Comparison of ENCODE assay signal across 40 cellular contexts in genomic region chr4:67973608-67974007, GRCh38. TPM values are rescaled to one million over a fixed set of nuclear protein-coding genes. Genes with fewer than 3 reads are reported as not detected.
"Had no signal": no experiment of that assay in that cellular context is flagged by ENCODE, and none has a peak within 500 bp of the region (broad histone marks: within the 10 kb centered on the region; RNA-seq: fewer than 3 reads in every experiment).

No MANE protein-coding gene starts in this region.

- H3K4me3 ChIP-seq: adrenal gland, body of pancreas, breast epithelium had no signal

- H3K36me3 Mint-ChIP-seq: activated CD8-positive, alpha-beta memory T cell treated with anti-CD3 and anti-CD28 coated beads, Interleukin-2, amount 10 ng/mL, durations not matched to agents 7 days and 5 days; activated naive CD8-positive, alpha-beta T cell treated with anti-CD3 and anti-CD28 coated beads for 36 hours had no signal

- H3K36me3 ChIP-seq: adrenal gland, brain microvascular endothelial cell, breast epithelium had no signal

- H3K27ac ChIP-seq: adrenal gland, body of pancreas, brain microvascular endothelial cell, breast epithelium, VCaP had no signal

- H3K4me1 Mint-ChIP-seq: activated CD4-positive, alpha-beta memory T cell treated with anti-CD3 and anti-CD28 coated beads, Interleukin-2, amount 10 ng/mL, durations not matched to agents 7 days and 5 days; activated CD4-positive, alpha-beta T cell treated with anti-CD3 and anti-CD28 coated beads for 36 hours; activated CD4-positive, alpha-beta T cell treated with anti-CD3 and anti-CD28 coated beads, Interleukin-2, amount 10 ng/mL, durations not matched to agents 7 days and 5 days; activated CD8-positive, alpha-beta memory T cell treated with anti-CD3 and anti-CD28 coated beads, Interleukin-2, amount 10 ng/mL, durations not matched to agents 7 days and 5 days; activated naive CD8-positive, alpha-beta T cell treated with anti-CD3 and anti-CD28 coated beads for 36 hours; activated T-helper 17 cell treated with anti-CD3 and anti-CD28 coated beads, Interleukin-2, amount 50 U/mL, for 72 hours had no signal

- H3K27me3 ChIP-seq: adrenal gland, body of pancreas, brain microvascular endothelial cell, breast epithelium had no signal

- H3K9me3 ChIP-seq: adrenal gland had no signal

- H3K4me3 Mint-ChIP-seq: activated CD4-positive, alpha-beta memory T cell treated with anti-CD3 and anti-CD28 coated beads, Interleukin-2, amount 10 ng/mL, durations not matched to agents 7 days and 5 days; activated CD4-positive, alpha-beta T cell treated with anti-CD3 and anti-CD28 coated beads for 36 hours; activated CD4-positive, alpha-beta T cell treated with anti-CD3 and anti-CD28 coated beads, Interleukin-2, amount 10 ng/mL, durations not matched to agents 7 days and 5 days; activated CD8-positive, alpha-beta memory T cell treated with anti-CD3 and anti-CD28 coated beads, Interleukin-2, amount 10 ng/mL, durations not matched to agents 7 days and 5 days; activated CD8-positive, alpha-beta T cell treated with anti-CD3 and anti-CD28 coated beads, Interleukin-2, amount 10 ng/mL, durations not matched to agents 7 days and 5 days; activated naive CD4-positive, alpha-beta T cell treated with anti-CD3 and anti-CD28 coated beads for 36 hours; activated naive CD8-positive, alpha-beta T cell treated with anti-CD3 and anti-CD28 coated beads for 36 hours; activated T-cell treated with anti-CD3 and anti-CD28 coated beads, Interleukin-2, amount 50 U/mL, for 24 hours; activated T-cell treated with anti-CD3 and anti-CD28 coated beads, Interleukin-2, amount 50 U/mL, for 72 hours; activated T-helper 1 cell treated with anti-CD3 and anti-CD28 coated beads, Interleukin-12 subunit alpha, Interleukin-12 subunit beta, Interleukin-2, Interleukin-4 antibody, amounts not matched to agents 30 ng/mL and 10 ng/mL and 1 ng/mL, durations not matched to agents 14 hours and 24 hours and 36 hours; activated T-helper 17 cell treated with anti-CD3 and anti-CD28 coated beads, Interleukin-2, amount 50 U/mL, for 72 hours; T-helper 1 cell treated with Interleukin-12 subunit alpha and Interleukin-12 subunit beta and Interleukin-4 antibody, amounts not matched to agents 30 μg/mL and 1 μg/mL, for 36 hours; T-helper 2 cell treated with Interferon-gamma antibody and Interleukin-4, amounts not matched to agents 5 μg/mL and 100 μg/mL, for 36 hours had no signal

- H3K4me1 ChIP-seq: adrenal gland, body of pancreas, breast epithelium had no signal

- H3K27ac Mint-ChIP-seq: activated CD4-positive, alpha-beta memory T cell treated with anti-CD3 and anti-CD28 coated beads, Interleukin-2, amount 10 ng/mL, durations not matched to agents 7 days and 5 days; activated CD4-positive, alpha-beta T cell treated with anti-CD3 and anti-CD28 coated beads for 36 hours; activated CD4-positive, alpha-beta T cell treated with anti-CD3 and anti-CD28 coated beads, Interleukin-2, amount 10 ng/mL, durations not matched to agents 7 days and 5 days; activated CD8-positive, alpha-beta memory T cell treated with anti-CD3 and anti-CD28 coated beads, Interleukin-2, amount 10 ng/mL, durations not matched to agents 7 days and 5 days; activated CD8-positive, alpha-beta T cell treated with anti-CD3 and anti-CD28 coated beads, Interleukin-2, amount 10 ng/mL, durations not matched to agents 7 days and 5 days; activated naive CD4-positive, alpha-beta T cell treated with anti-CD3 and anti-CD28 coated beads for 36 hours; activated naive CD4-positive, alpha-beta T cell treated with anti-CD3 and anti-CD28 coated beads, Interleukin-2, amount 50 U/mL, for 72 hours; activated naive CD8-positive, alpha-beta T cell treated with anti-CD3 and anti-CD28 coated beads for 36 hours; activated T-cell treated with anti-CD3 and anti-CD28 coated beads, Interleukin-2, amount 50 U/mL, for 24 hours; activated T-cell treated with anti-CD3 and anti-CD28 coated beads, Interleukin-2, amount 50 U/mL, for 72 hours; activated T-helper 1 cell treated with anti-CD3 and anti-CD28 coated beads, Interleukin-12 subunit alpha, Interleukin-12 subunit beta, Interleukin-2, Interleukin-4 antibody, amounts not matched to agents 30 ng/mL and 10 ng/mL and 1 ng/mL, durations not matched to agents 14 hours and 24 hours and 36 hours; activated T-helper 17 cell treated with anti-CD3 and anti-CD28 coated beads, Interleukin-2, amount 50 U/mL, for 72 hours; T-helper 1 cell treated with Interleukin-12 subunit alpha and Interleukin-12 subunit beta and Interleukin-4 antibody, amounts not matched to agents 30 μg/mL and 1 μg/mL, for 36 hours; T-helper 2 cell treated with Interferon-gamma antibody and Interleukin-4, amounts not matched to agents 5 μg/mL and 100 μg/mL, for 36 hours had no signal

- ATAC-seq: activated CD4-positive, alpha-beta T cell treated with anti-CD3 and anti-CD28 coated beads for 36 hours; activated CD4-positive, CD25-positive, alpha-beta regulatory T cell treated with anti-CD3 and anti-CD28 coated beads, Interleukin-2, amount 50 U/mL, for 24 hours; activated CD8-positive, alpha-beta memory T cell treated with anti-CD3 and anti-CD28 coated beads, Interleukin-2, amount 10 ng/mL, durations not matched to agents 7 days and 5 days; activated CD8-positive, alpha-beta T cell treated with anti-CD3 and anti-CD28 coated beads, Interleukin-2, amount 10 ng/mL, durations not matched to agents 7 days and 5 days; activated naive CD4-positive, alpha-beta T cell treated with anti-CD3 and anti-CD28 coated beads, Interleukin-2, amount 50 U/mL, for 72 hours; activated T-cell treated with anti-CD3 and anti-CD28 coated beads, Interleukin-2, amount 50 U/mL, for 72 hours; activated T-helper 17 cell treated with anti-CD3 and anti-CD28 coated beads, Interleukin-2, amount 50 U/mL, for 72 hours; body of pancreas had no signal

- H3K27me3 Mint-ChIP-seq: activated CD4-positive, alpha-beta memory T cell treated with anti-CD3 and anti-CD28 coated beads, Interleukin-2, amount 10 ng/mL, durations not matched to agents 7 days and 5 days; activated CD4-positive, alpha-beta T cell treated with anti-CD3 and anti-CD28 coated beads for 36 hours; activated naive CD8-positive, alpha-beta T cell treated with anti-CD3 and anti-CD28 coated beads for 36 hours; activated T-cell treated with anti-CD3 and anti-CD28 coated beads, Interleukin-2, amount 50 U/mL, for 24 hours; activated T-helper 17 cell treated with anti-CD3 and anti-CD28 coated beads, Interleukin-2, amount 50 U/mL, for 72 hours had no signal

- H3K9me3 Mint-ChIP-seq: activated CD4-positive, alpha-beta T cell treated with anti-CD3 and anti-CD28 coated beads, Interleukin-2, amount 10 ng/mL, durations not matched to agents 7 days and 5 days; activated T-cell treated with anti-CD3 and anti-CD28 coated beads, Interleukin-2, amount 50 U/mL, for 24 hours had no signal

- DNase-seq: activated CD4-positive, alpha-beta memory T cell treated with anti-CD3 and anti-CD28 coated beads, Interleukin-2, amount 10 ng/mL, durations not matched to agents 7 days and 5 days; activated CD4-positive, alpha-beta T cell treated with anti-CD3 and anti-CD28 coated beads for 1 hour; activated CD4-positive, alpha-beta T cell treated with anti-CD3 and anti-CD28 coated beads for 36 hours; activated CD4-positive, alpha-beta T cell treated with anti-CD3 and anti-CD28 coated beads for 48 hours; activated CD4-positive, alpha-beta T cell treated with anti-CD3 and anti-CD28 coated beads, Interleukin-2, amount 10 ng/mL, durations not matched to agents 7 days and 5 days; activated CD4-positive, alpha-beta T cell treated with anti-CD3 and anti-CD28 coated beads, Interleukin-2, amount 50 U/mL, for 48 hours; activated CD4-positive, CD25-positive, alpha-beta regulatory T cell; activated CD8-positive, alpha-beta memory T cell treated with anti-CD3 and anti-CD28 coated beads for 24 hours; activated CD8-positive, alpha-beta memory T cell treated with anti-CD3 and anti-CD28 coated beads, Interleukin-2, amount 10 ng/mL, durations not matched to agents 7 days and 5 days; activated CD8-positive, alpha-beta memory T cell treated with anti-CD3 and anti-CD28 coated beads, Interleukin-2, amount 50 U/mL, for 48 hours; activated CD8-positive, alpha-beta T cell treated with anti-CD3 and anti-CD28 coated beads, Interleukin-2, amount 10 ng/mL, durations not matched to agents 7 days and 5 days; activated effector memory CD4-positive, alpha-beta T cell treated with anti-CD3 and anti-CD28 coated beads, Interleukin-2, amount 50 U/mL, for 16 hours; activated gamma-delta T cell treated with Interleukin-2 at 50 U/mL for 16 hours; activated naive CD4-positive, alpha-beta T cell; activated naive CD4-positive, alpha-beta T cell treated with anti-CD3 and anti-CD28 coated beads for 36 hours; activated naive CD4-positive, alpha-beta T cell treated with anti-CD3 and anti-CD28 coated beads, Interleukin-2, amount 50 U/mL, for 16 hours; activated naive CD8-positive, alpha-beta T cell treated with anti-CD3 and anti-CD28 coated beads for 36 hours; activated T-cell treated with anti-CD3 and anti-CD28 coated beads, Interleukin-2, amount 50 U/mL, for 24 hours; activated T-cell treated with anti-CD3 and anti-CD28 coated beads, Interleukin-2, amount 50 U/mL, for 72 hours; adrenal gland; amniotic stem cell; aorta; body of pancreas; brain microvascular endothelial cell; central memory CD4-positive, alpha-beta T cell; T-helper 1 cell; T-helper 2 cell; T-helper 9 cell had no signal

- FAIRE-seq: astrocyte, TTC549 had no signal

RNA-seq across cellular contexts. Expression of gene TMPRSS11A, which starts 10.3 kb away (rescaled TPM):
- total RNA-seq: activated CD4-positive, alpha-beta memory T cell treated with anti-CD3 and anti-CD28 coated beads, Interleukin-2, amount 10 ng/mL, durations not matched to agents 7 days and 5 days; activated CD4-positive, alpha-beta T cell treated with anti-CD3 and anti-CD28 coated beads for 36 hours; activated CD4-positive, alpha-beta T cell treated with anti-CD3 and anti-CD28 coated beads, Interleukin-2, amount 10 ng/mL, durations not matched to agents 7 days and 5 days; activated CD8-positive, alpha-beta memory T cell treated with anti-CD3 and anti-CD28 coated beads, Interleukin-2, amount 10 ng/mL, durations not matched to agents 7 days and 5 days; activated CD8-positive, alpha-beta T cell treated with anti-CD3 and anti-CD28 coated beads, Interleukin-2, amount 10 ng/mL, durations not matched to agents 7 days and 5 days; activated naive CD4-positive, alpha-beta T cell treated with anti-CD3 and anti-CD28 coated beads for 36 hours; activated naive CD4-positive, alpha-beta T cell treated with anti-CD3 and anti-CD28 coated beads, Interleukin-2, amount 50 U/mL, for 72 hours; activated naive CD8-positive, alpha-beta T cell treated with anti-CD3 and anti-CD28 coated beads for 36 hours; activated T-cell treated with anti-CD3 and anti-CD28 coated beads, Interleukin-2, amount 50 U/mL, for 72 hours; activated T-helper 1 cell treated with anti-CD3 and anti-CD28 coated beads, Interleukin-12 subunit alpha, Interleukin-12 subunit beta, Interleukin-2, Interleukin-4 antibody, amounts not matched to agents 30 ng/mL and 10 ng/mL and 1 ng/mL, durations not matched to agents 14 hours and 24 hours and 36 hours; activated T-helper 17 cell treated with anti-CD3 and anti-CD28 coated beads, Interleukin-2, amount 50 U/mL, for 72 hours; adrenal gland; aorta; astrocyte; body of pancreas; breast epithelium; cardiac septum; cerebellum had no signal
